1 cellular context compared by ENCODE assay signal in genomic region chr11:123525511-123525918, GRCh38.
TF ChIP-seq lines count a peak whose summit lies in the region.

No MANE protein-coding gene starts in this region.

TF ChIP-seq in WTC11, 78 proteins besides CTCF, POLR2A, EP300 and RAD21 (continued from another document):
- TF ChIP-seq PRDM15 (CRISPR knock-in tag; IDR thresholded peaks at IDR 0.05) (no peak), CDX4 (CRISPR knock-in tag; IDR thresholded peaks at IDR 0.05; ENCODE audit: borderline replicate concordance) (no peak)
